9 cellular contexts compared by ENCODE assay signal in genomic region chr9:94945191-94946144, GRCh38.
DNase-seq lines count a peak whose midpoint lies in the region; ATAC-seq, FAIRE-seq and TF ChIP-seq lines count a peak whose summit lies in the region.
"Had no signal": no experiment of that assay in that cellular context is flagged by ENCODE, and none has a peak within 500 bp of the region (broad histone marks: within the 10 kb centered on the region; RNA-seq: fewer than 3 reads in every experiment).

No MANE protein-coding gene starts in this region.

- in situ Hi-C loops in astrocyte of the cerebellum (cut with HindIII; ENCODE audit: low sequenced_read_pairs), result no loop called here

- 66% methylated on average over 14 of the region's 14 CpGs for WGBS in hepatocyte (ENCODE audit: low lambda C conversion rate, missing lambda C conversion rate)
- WGBS in stomach, 5 donors, result 66 to 83% (median 71%) methylated on average over 14 of the region's 14 CpGs

- TF ChIP-seq CTCF in HFFc6 (IDR thresholded peaks at IDR 0.05) (no peak), astrocyte of the cerebellum (IDR thresholded peaks at IDR 0.05; ENCODE audit: low read depth, low read length, missing control alignments) (no peak), hepatocyte (IDR thresholded peaks at IDR 0.05; ENCODE audit: poor library complexity) (no peak), stomach (IDR thresholded peaks at IDR 0.05) (no peak)

- H3K27me3 ChIP-seq in hepatocyte (no peaks in the 10 kb centered on the region), stomach (no peaks in the 10 kb centered on the region)

- no peak for TF ChIP-seq EP300 in stomach (IDR thresholded peaks at IDR 0.05)

- no peaks in the 10 kb centered on the region for H3K9me2 ChIP-seq in hepatocyte (replicated peaks; ENCODE audit: insufficient read depth)

- ATAC-seq in stimulated activated naive CD8-positive, alpha-beta T cell treated with anti-CD3 and anti-CD28 coated beads, Interleukin-15, Interleukin-2, amounts not matched to agents 100 U/mL and 50 U/mL, for 24 hours, result no peak

- peaks cover 67% of the 10 kb centered on the region for H3K4me1 Mint-ChIP-seq in HFFc6 (ENCODE audit: low read depth)

- no peak overlapping the region for H3K4me3 ChIP-seq in astrocyte of the cerebellum (ENCODE audit: low read depth, low read length)
- no peak overlapping the region for H3K4me3 ChIP-seq in hepatocyte
- no peak overlapping the region for H3K4me3 ChIP-seq in stomach

- no peak overlapping the region for H2AFZ ChIP-seq in hepatocyte

- H3K36me3 Mint-ChIP-seq in HFFc6 (ENCODE audit: low read depth), result peaks cover 12% of the 10 kb centered on the region

- peak overlapping the region; percentile 94 for H3K27ac Mint-ChIP-seq in HFFc6

- H3K9me3 ChIP-seq in hepatocyte (ENCODE audit: low read depth), result no peaks in the 10 kb centered on the region
- H3K9me3 ChIP-seq in stomach, result no peaks in the 10 kb centered on the region

- H3K4me1 ChIP-seq in hepatocyte (ENCODE audit: insufficient read depth), result peaks cover 11% of the 10 kb centered on the region
- H3K4me1 ChIP-seq in stomach, result peaks cover 22 to 35% (median 27%) of the 10 kb centered on the region in 4 donors

- peak overlapping the region; percentile 63 for H3K27ac ChIP-seq in hepatocyte
- peak overlapping the region in 4 of 5 donors; percentile 43 to 67 (median 60) for H3K27ac ChIP-seq in stomach

- intact Hi-C loops in stomach (cut with DNase I; ENCODE audit: low total_unique reads), result no loop called here

- H3K9me3 Mint-ChIP-seq in HFFc6, result no peaks in the 10 kb centered on the region

- no peak overlapping the region for H3K4me2 ChIP-seq in hepatocyte

- H3K36me3 ChIP-seq in hepatocyte (replicated peaks; ENCODE audit: insufficient read depth, low read depth) (no peaks in the 10 kb centered on the region), stomach (no peaks in the 10 kb centered on the region)

- peak overlapping the region; percentile 59 for H3K4me3 Mint-ChIP-seq in HFFc6

- H3K79me2 ChIP-seq in hepatocyte, result no peaks in the 10 kb centered on the region

- no peak for TF ChIP-seq POLR2A in stomach (IDR thresholded peaks at IDR 0.05)

- no peaks in the 10 kb centered on the region for H4K20me1 ChIP-seq in hepatocyte (ENCODE audit: insufficient read depth, poor library complexity, severe bottlenecking)

- no peak for FAIRE-seq in HTR-8/SVneo (lab: Jason Lieb, UNC)

- no peaks in the 10 kb centered on the region for H3K27me3 Mint-ChIP-seq in HFFc6 (ENCODE audit: insufficient read depth)

- DNase-seq in HFFc6, result peak; percentile 78
- DNase-seq in astrocyte of the cerebellum (ENCODE audit: low read depth), result peak; percentile 38
- DNase-seq in hepatocyte (ENCODE audit: low spot score), result peak; percentile 65
- no peak for DNase-seq in stomach
- no peak for DNase-seq in HTR-8/SVneo (ENCODE audit: insufficient read length, low spot score)
- DNase-seq in stimulated activated naive CD8-positive, alpha-beta T cell treated with anti-CD3 and anti-CD28 coated beads, Interleukin-15, Interleukin-2, amounts not matched to agents 100 U/mL and 50 U/mL, for 24 hours, result no peak
- no peak for DNase-seq in activated T-cell treated with anti-CD3 and anti-CD28 coated beads, Interleukin-2, amount 50 U/mL, for 48 hours
- DNase-seq in Kasumi-1 (lab: John Stamatoyannopoulos, UW), result no peak
- DNase-seq: cortex of kidney had no signal

Comparison
In these comparisons a context has a peak if more than half of its experiments do, and no peak if none do; other contexts are left out.
1. DNase-seq: peak in HFFc6 (single experiment), astrocyte of the cerebellum (single experiment) and hepatocyte (single experiment); none in stomach (single experiment), HTR-8/SVneo (single experiment), stimulated activated naive CD8-positive, alpha-beta T cell treated with anti-CD3 and anti-CD28 coated beads, Interleukin-15, Interleukin-2, amounts not matched to agents 100 U/mL and 50 U/mL, for 24 hours (single experiment), activated T-cell treated with anti-CD3 and anti-CD28 coated beads, Interleukin-2, amount 50 U/mL, for 48 hours (0 of 2) and Kasumi-1 (0 of 2).